In the genomic region with DNA sequence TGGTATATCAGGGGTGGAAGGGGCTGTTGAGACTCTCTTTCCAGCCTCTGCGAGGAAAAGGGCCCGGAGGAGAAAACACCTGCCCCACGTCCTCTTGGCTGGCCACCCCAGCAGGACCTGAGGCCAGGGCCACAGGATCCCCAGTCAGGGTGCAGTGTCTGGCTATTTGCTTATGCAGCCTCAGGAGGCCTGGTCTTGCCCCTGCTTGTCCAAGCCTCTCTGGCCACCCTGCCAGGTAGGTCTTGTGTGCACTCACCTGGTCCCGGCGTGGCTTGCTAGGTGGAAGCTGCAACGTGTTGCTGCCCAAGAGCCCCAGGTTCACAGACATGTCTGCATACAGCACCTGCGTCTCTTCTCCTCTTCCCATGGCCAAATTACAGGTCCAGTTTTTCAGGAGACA, we compare ENCODE assay signal across 29 cellular contexts. TPM values are rescaled to one million over a fixed set of nuclear protein-coding genes. Genes with fewer than 3 reads are reported as not detected.
"Had no signal": no experiment of that assay in that cellular context is flagged by ENCODE, and none has a peak within 500 bp of the region (broad histone marks: within the 10 kb centered on the region; RNA-seq: fewer than 3 reads in every experiment).

No MANE protein-coding gene starts in this region.

- H3K36me3 Mint-ChIP-seq: activated CD4-positive, alpha-beta memory T cell treated with anti-CD3 and anti-CD28 coated beads for 36 hours; activated naive CD8-positive, alpha-beta T cell; brain; T-cell had no signal

- H3K9me3 Mint-ChIP-seq: activated CD4-positive, alpha-beta memory T cell treated with anti-CD3 and anti-CD28 coated beads for 36 hours; activated CD4-positive, alpha-beta T cell treated with anti-CD3 and anti-CD28 coated beads, Interleukin-2, amount 10 ng/mL, durations not matched to agents 7 days and 5 days; activated naive CD4-positive, alpha-beta T cell treated with anti-CD3 and anti-CD28 coated beads for 36 hours; activated T-helper 17 cell treated with anti-CD3 and anti-CD28 coated beads, Interleukin-2, amount 50 U/mL, for 72 hours; brain; T-cell had no signal

- DNase-seq: activated CD4-positive, alpha-beta memory T cell treated with anti-CD3 and anti-CD28 coated beads for 36 hours; activated CD4-positive, alpha-beta T cell treated with anti-CD3 and anti-CD28 coated beads, Interleukin-2, amount 10 ng/mL, durations not matched to agents 7 days and 5 days; activated CD4-positive, CD25-positive, alpha-beta regulatory T cell; activated CD8-positive, alpha-beta memory T cell treated with anti-CD3 and anti-CD28 coated beads for 24 hours; activated gamma-delta T cell; activated naive CD4-positive, alpha-beta T cell treated with anti-CD3 and anti-CD28 coated beads for 36 hours; activated T-cell treated with anti-CD3 and anti-CD28 coated beads for 4 hours; activated T-cell treated with anti-CD3 and anti-CD28 coated beads, Interleukin-2, amount 50 U/mL, for 48 hours; IMR-90; KG1; NCI-H1048; NCI-H1417; NCI-H2029; NCI-H2107; NCI-H2171 treated with DMSO at 0.1 percent for 48 hours; NCI-H226; SHP77 treated with DMSO at 0.1 percent for 48 hours; T-cell; T-helper 2 cell; T1000 had no signal

- H3K4me1 Mint-ChIP-seq: activated CD4-positive, alpha-beta T cell treated with anti-CD3 and anti-CD28 coated beads, Interleukin-2, amount 10 ng/mL, durations not matched to agents 7 days and 5 days; activated T-helper 17 cell treated with anti-CD3 and anti-CD28 coated beads, Interleukin-2, amount 50 U/mL, for 72 hours; T-cell had no signal

- H3K27ac Mint-ChIP-seq: activated CD4-positive, alpha-beta memory T cell treated with anti-CD3 and anti-CD28 coated beads for 36 hours; activated CD4-positive, alpha-beta T cell treated with anti-CD3 and anti-CD28 coated beads, Interleukin-2, amount 10 ng/mL, durations not matched to agents 7 days and 5 days; activated naive CD4-positive, alpha-beta T cell treated with anti-CD3 and anti-CD28 coated beads for 36 hours; activated naive CD8-positive, alpha-beta T cell; activated T-helper 17 cell treated with anti-CD3 and anti-CD28 coated beads, Interleukin-2, amount 50 U/mL, for 72 hours; brain; T-cell had no signal

- H3K27me3 Mint-ChIP-seq: activated CD4-positive, alpha-beta memory T cell treated with anti-CD3 and anti-CD28 coated beads for 36 hours; activated CD4-positive, alpha-beta T cell treated with anti-CD3 and anti-CD28 coated beads, Interleukin-2, amount 10 ng/mL, durations not matched to agents 7 days and 5 days; activated naive CD8-positive, alpha-beta T cell had no signal

- ATAC-seq: activated T-helper 17 cell treated with anti-CD3 and anti-CD28 coated beads, Interleukin-2, amount 50 U/mL, for 72 hours; T-cell had no signal

- H3K27ac ChIP-seq: VCaP had no signal

- H3K4me3 Mint-ChIP-seq: activated CD4-positive, alpha-beta memory T cell treated with anti-CD3 and anti-CD28 coated beads for 36 hours; activated CD4-positive, alpha-beta T cell treated with anti-CD3 and anti-CD28 coated beads, Interleukin-2, amount 10 ng/mL, durations not matched to agents 7 days and 5 days; activated naive CD4-positive, alpha-beta T cell treated with anti-CD3 and anti-CD28 coated beads for 36 hours; activated naive CD8-positive, alpha-beta T cell; activated T-helper 17 cell treated with anti-CD3 and anti-CD28 coated beads, Interleukin-2, amount 50 U/mL, for 72 hours; brain; T-cell had no signal

RNA-seq across cellular contexts. Expression of a gene that starts 0.5 kb away (rescaled TPM):
- total RNA-seq: activated CD4-positive, alpha-beta memory T cell treated with anti-CD3 and anti-CD28 coated beads for 36 hours; activated CD4-positive, alpha-beta T cell treated with anti-CD3 and anti-CD28 coated beads, Interleukin-2, amount 10 ng/mL, durations not matched to agents 7 days and 5 days; activated naive CD4-positive, alpha-beta T cell treated with anti-CD3 and anti-CD28 coated beads for 36 hours; activated T-helper 17 cell treated with anti-CD3 and anti-CD28 coated beads, Interleukin-2, amount 50 U/mL, for 72 hours; astrocyte; IMR-90; LHCN-M2; M059J; NCI-H460; SK-MEL-5; T-cell had no signal
- polyA plus RNA-seq: IMR-90 had no signal

RNA-seq across cellular contexts. Expression of a gene that starts 34.5 kb away (rescaled TPM):
- total RNA-seq: activated CD4-positive, alpha-beta memory T cell treated with anti-CD3 and anti-CD28 coated beads for 36 hours; activated CD4-positive, alpha-beta T cell treated with anti-CD3 and anti-CD28 coated beads, Interleukin-2, amount 10 ng/mL, durations not matched to agents 7 days and 5 days; activated naive CD4-positive, alpha-beta T cell treated with anti-CD3 and anti-CD28 coated beads for 36 hours; activated T-helper 17 cell treated with anti-CD3 and anti-CD28 coated beads, Interleukin-2, amount 50 U/mL, for 72 hours; astrocyte; IMR-90; LHCN-M2; M059J; NCI-H460; SK-MEL-5; T-cell had no signal
- polyA plus RNA-seq: IMR-90 had no signal
